8 cellular contexts compared by ENCODE assay signal in the genomic region with DNA sequence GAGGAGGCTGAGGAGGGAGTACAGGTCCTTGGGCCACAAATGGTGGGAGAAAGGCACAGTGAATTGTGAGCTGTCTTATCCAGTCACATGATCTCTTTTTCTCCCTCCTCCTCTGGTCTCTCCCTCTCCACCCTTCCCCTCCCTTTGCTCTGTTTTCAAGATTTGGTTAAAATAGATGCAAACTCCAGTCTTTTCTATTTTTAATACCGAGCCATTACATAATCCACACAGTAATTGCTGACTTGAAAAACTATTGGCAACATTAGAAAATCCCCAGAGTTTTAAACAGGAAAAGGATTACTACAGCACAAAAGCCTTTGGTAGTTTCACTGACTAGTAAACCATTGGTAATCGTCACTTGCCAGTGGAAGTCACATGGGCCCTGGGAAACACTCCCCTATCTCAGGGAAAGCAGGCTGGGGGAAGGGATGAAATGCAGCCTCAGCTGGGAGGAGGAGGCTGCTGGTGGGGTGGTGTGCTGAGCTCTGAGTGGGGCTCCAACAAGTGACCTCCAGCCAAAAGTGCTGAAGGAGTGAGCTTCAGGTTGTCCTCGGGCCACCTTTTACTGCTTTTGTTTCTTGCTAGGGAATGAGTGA. TPM values are rescaled to one million over a fixed set of nuclear protein-coding genes. Genes with fewer than 3 reads are reported as not detected.
DNase-seq lines count a peak whose midpoint lies in the region; ATAC-seq and TF ChIP-seq lines count a peak whose summit lies in the region.

No MANE protein-coding gene starts in this region.

- H3K27me3 ChIP-seq in lung (ENCODE audit: control insufficient read depth, insufficient read depth) = no peaks in the 10 kb centered on the region
- H3K27me3 ChIP-seq in transverse colon = no peaks in the 10 kb centered on the region

- WGBS in lung, 2 donors = 36 to 39% methylated on average over 3 of the region's 3 CpGs
- WGBS in transverse colon (ENCODE audit: low coverage in 1 of 2), 2 donors = 35 to 49% methylated on average over 2 to 3 of the region's 3 CpGs

- TF ChIP-seq EP300 in transverse colon (IDR thresholded peaks at IDR 0.05; ENCODE audit: low read depth) = no peak

- intact Hi-C loops in transverse colon (cut with DNase I; ENCODE audit: low total_unique reads) = no loop called here

- H3K27ac ChIP-seq in lung (ENCODE audit: low read depth in 1 of 2, low read length in 1 of 2) (peak overlapping the region; percentile 75 to 83), transverse colon (peak overlapping the region; percentile 61 to 74 (median 71))

- peaks cover 0 to 4% of the 10 kb centered on the region in 2 donors for H3K36me3 ChIP-seq in lung (ENCODE audit: control insufficient read depth in 2 of 2, insufficient read depth in 2 of 2, low read length in 2 of 2)
- H3K36me3 ChIP-seq in transverse colon = no peaks in the 10 kb centered on the region

- H3K4me3 ChIP-seq in lung = no peak overlapping the region
- H3K4me3 ChIP-seq in transverse colon = no peak overlapping the region

- H3K9me3 ChIP-seq in lung (ENCODE audit: control insufficient read depth in 2 of 2, insufficient read depth in 1 of 2, low read length in 1 of 2) (no peaks in the 10 kb centered on the region), transverse colon (no peaks in the 10 kb centered on the region)

- in situ Hi-C loops in transverse colon (cut with MboI; ENCODE audit: low pct_ligation_motif_present in 1 of 4, low pct_unique_long_range_greater_than_20kb in 1 of 4, low sequenced_read_pairs in 3 of 4) = no loop called here

- TF ChIP-seq POLR2A in transverse colon (IDR thresholded peaks at IDR 0.05) = no peak

- peak; percentile 70 for ATAC-seq in lung (ENCODE audit: insufficient read depth, low FRiP score)
- ATAC-seq in GM19452 (IDR thresholded peaks at IDR 0.05; ENCODE audit: unreplicated experiment) = no peak

- DNase-seq in NCI-H1436 (lab: John Stamatoyannopoulos, UW) (peak; percentile 27), NCI-H1436 treated with DMSO at 0.1 percent for 48 hours (lab: John Stamatoyannopoulos, UW) (no peak), dermis microvascular lymphatic vessel endothelial cell (ENCODE audit: low read depth in 2 of 2) (peak; percentile 15 to 28), lung (ENCODE audit: low spot score) (peak; percentile 39), transverse colon (peak; percentile 45), NCI-H2029 treated with DMSO at 0.1 percent for 48 hours (lab: John Stamatoyannopoulos, UW) (no peak), KG1 (lab: John Stamatoyannopoulos, UW) (no peak)

- H3K4me1 ChIP-seq in lung (ENCODE audit: control insufficient read depth in 2 of 2, insufficient read depth in 2 of 2, low read length in 2 of 2) = peaks cover 5 to 6% of the 10 kb centered on the region in 2 donors
- H3K4me1 ChIP-seq in transverse colon = peaks cover 11 to 20% (median 13%) of the 10 kb centered on the region in 4 donors

- TF ChIP-seq CTCF in lung (IDR thresholded peaks at IDR 0.05; ENCODE audit: control extremely low read depth, extremely low read depth) (no peak), transverse colon (IDR thresholded peaks at IDR 0.05) (no peak)

RNA-seq across cellular contexts. Expression of a gene that starts 57.4 kb away (rescaled TPM):
- total RNA-seq in dermis microvascular lymphatic vessel endothelial cell = 35.3 and 71.7 TPM in 2 replicates
- total RNA-seq in lung = 100 to 1,000 TPM; 134 to 326 TPM
- polyA plus RNA-seq in lung = 100 to 1,000 TPM; 268 to 453 TPM
- total RNA-seq in transverse colon = 100 to 1,000 TPM; 103 to 189 (median 149) TPM

Comparison
In these comparisons a context has a peak if more than half of its experiments do, and no peak if none do; other contexts are left out.
1. DNase-seq: peak in NCI-H1436 (single experiment), dermis microvascular lymphatic vessel endothelial cell (2 of 2), lung (single experiment) and transverse colon (single experiment); none in NCI-H1436 treated with DMSO at 0.1 percent for 48 hours (single experiment), NCI-H2029 treated with DMSO at 0.1 percent for 48 hours (single experiment) and KG1 (single experiment).